In the genomic region with DNA sequence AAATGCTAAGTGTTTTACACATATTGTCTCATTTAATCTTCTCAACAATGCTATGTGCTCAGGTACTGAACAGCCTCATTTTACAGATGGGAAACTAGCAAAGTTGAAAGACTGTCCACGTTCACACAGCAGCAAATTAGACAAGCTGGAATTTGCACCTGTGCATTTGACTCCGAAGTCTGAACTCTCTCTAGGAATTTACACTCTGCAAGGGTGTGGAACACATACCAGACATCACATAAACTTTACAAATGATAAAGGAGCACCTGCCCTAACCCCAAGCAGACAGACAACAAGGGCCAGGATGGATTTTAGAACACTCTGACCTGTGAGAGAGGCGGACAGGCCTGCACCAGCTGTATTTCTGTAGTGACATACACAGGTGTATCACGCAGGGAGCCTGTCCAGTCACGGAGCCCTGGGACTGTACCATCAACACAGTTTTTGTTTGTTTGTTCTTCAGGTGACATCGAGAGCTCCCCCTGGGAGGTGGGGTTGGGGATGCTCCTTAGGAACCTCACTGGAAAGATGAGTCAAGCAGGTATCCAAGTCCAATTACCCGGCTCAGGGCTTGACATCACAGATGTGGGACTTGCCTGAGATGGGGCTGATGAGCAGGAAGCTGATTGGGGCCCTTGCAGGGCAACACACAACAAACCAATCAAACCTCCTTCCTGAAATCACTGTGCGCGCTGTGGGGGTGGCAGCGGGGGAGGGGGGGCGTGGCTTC, we compare ENCODE assay signal across 9 cellular contexts. TPM values are rescaled to one million over a fixed set of nuclear protein-coding genes. Genes with fewer than 3 reads are reported as not detected.
A peak's percentile ranks its signal among the peaks of the same experiment; 100 is the strongest.
DNase-seq lines count a peak whose midpoint lies in the region; ATAC-seq and TF ChIP-seq lines count a peak whose summit lies in the region.
"Had no signal": no experiment of that assay in that cellular context is flagged by ENCODE, and none has a peak within 500 bp of the region (broad histone marks: within the 10 kb centered on the region; RNA-seq: fewer than 3 reads in every experiment).

No MANE protein-coding gene starts in this region.

- no peak for TF ChIP-seq POLR2A in suprapubic skin (IDR thresholded peaks at IDR 0.05)

- WGBS in suprapubic skin: 78% methylated on average over 11 of the region's 11 CpGs

- no peaks in the 10 kb centered on the region for H3K9me3 ChIP-seq in suprapubic skin
- H3K9me3 ChIP-seq: tibial artery had no signal

- ATAC-seq in HG02870 (IDR thresholded peaks at IDR 0.05; ENCODE audit: unreplicated experiment) (peak; percentile 85), left colon (peak; percentile 72), GM19324 (IDR thresholded peaks at IDR 0.05; ENCODE audit: low FRiP score, unreplicated experiment) (no peak)

- no peak overlapping the region for H3K4me3 ChIP-seq in suprapubic skin
- H3K4me3 ChIP-seq: tibial artery had no signal

- H3K4me1 ChIP-seq in suprapubic skin: no peaks in the 10 kb centered on the region
- H3K4me1 ChIP-seq: tibial artery had no signal

- no peaks in the 10 kb centered on the region for H3K36me3 ChIP-seq in suprapubic skin
- H3K36me3 ChIP-seq: tibial artery had no signal

- H3K27me3 ChIP-seq in suprapubic skin: no peaks in the 10 kb centered on the region
- H3K27me3 ChIP-seq: tibial artery had no signal

- TF ChIP-seq EP300 in suprapubic skin (IDR thresholded peaks at IDR 0.05): no peak

- H3K27ac ChIP-seq in suprapubic skin: no peak overlapping the region
- H3K27ac ChIP-seq: tibial artery had no signal

- DNase-seq in GM10266 (ENCODE audit: extremely low spot score) (peak; percentile 27), T-helper 22 cell (ENCODE audit: low read depth) (peak; percentile 36), left colon (no peak), cortex of kidney (lab: John Stamatoyannopoulos, UW) (no peak), HCEC 1CT (no peak), suprapubic skin (ENCODE audit: low spot score in 2 of 2) (no peak)
- DNase-seq: tibial artery had no signal

- intact Hi-C loops in left colon (cut with DNase I, micrococcal nuclease): no loop called here

- TF ChIP-seq CTCF in GM10266 (IDR thresholded peaks at IDR 0.05; ENCODE audit: control insufficient read depth, insufficient read depth, low read depth, missing control alignments) (no peak), suprapubic skin (IDR thresholded peaks at IDR 0.05) (no peak)

RNA-seq across cellular contexts. Expression of gene MKI67, which starts 31.0 kb away (rescaled TPM):
- total RNA-seq in left colon (10 to 100 TPM; 10.8 to 39.5 TPM), suprapubic skin (10 to 100 TPM in 1 of 4 donors, 1 to 10 TPM in 3; 5.6 to 13.0 (median 8.9) TPM)

Comparison
In these comparisons a context has a peak if more than half of its experiments do, and no peak if none do; other contexts are left out.
1. DNase-seq: peak in GM10266 (single experiment) and T-helper 22 cell (single experiment); none in left colon (0 of 2), cortex of kidney (single experiment), HCEC 1CT (single experiment) and suprapubic skin (0 of 2).